19 cellular contexts compared by ENCODE assay signal in genomic region chr4:15106417-15106816, GRCh38.
A peak's percentile ranks its signal among the peaks of the same experiment; 100 is the strongest.
DNase-seq lines count a peak whose midpoint lies in the region; ATAC-seq and TF ChIP-seq lines count a peak whose summit lies in the region.
"Had no signal": no experiment of that assay in that cellular context is flagged by ENCODE, and none has a peak within 500 bp of the region (broad histone marks: within the 10 kb centered on the region; RNA-seq: fewer than 3 reads in every experiment).

No MANE protein-coding gene starts in this region.

- no peaks in the 10 kb centered on the region for H3K36me3 ChIP-seq in Caco-2 (ENCODE audit: control insufficient read depth, insufficient read depth, low read length)
- no peaks in the 10 kb centered on the region for H3K36me3 ChIP-seq in liver (ENCODE audit: control insufficient read depth in 4 of 4, insufficient read depth in 3 of 4, low read depth in 1 of 4, low read length in 3 of 4)
- no peaks in the 10 kb centered on the region for H3K36me3 ChIP-seq in mammary epithelial cell (ENCODE audit: insufficient read depth, low read length)

- CTCF ChIA-PET in Caco-2 (lab: Charles Lee) = no interaction called here
- CTCF ChIA-PET in mammary epithelial cell (lab: Charles Lee; ENCODE audit: low non-redundant PET) = no interaction called here

- H3K4me1 Mint-ChIP-seq in Caco-2 (ENCODE audit: low read depth, unreplicated experiment) = peaks cover 11% of the 10 kb centered on the region
- peaks cover 2% of the 10 kb centered on the region for H3K4me1 Mint-ChIP-seq in HFFc6 (ENCODE audit: low read depth)

- H3K27ac ChIP-seq in liver (ENCODE audit: low read depth in 1 of 2, low read length in 2 of 2) (no peak overlapping the region), mammary epithelial cell (ENCODE audit: insufficient read depth, low read depth, low read length) (no peak overlapping the region)
- H3K27ac ChIP-seq: C4-2B had no signal

- TF ChIP-seq CTCF in Caco-2 (IDR thresholded peaks at IDR 0.05; ENCODE audit: insufficient read depth in 1 of 2, low read depth in 1 of 2, low read length in 1 of 2, severe bottlenecking in 1 of 2, unreplicated experiment in 1 of 2) = no peak
- TF ChIP-seq CTCF in fibroblast of mammary gland (conservative IDR thresholded peaks at IDR 0.05; ENCODE audit: control insufficient read depth, insufficient read depth, low read depth, low read length) = no peak
- no peak for TF ChIP-seq CTCF in liver (IDR thresholded peaks at IDR 0.05; ENCODE audit: low read depth, low read length, missing input control)
- TF ChIP-seq CTCF in mammary epithelial cell (conservative IDR thresholded peaks at IDR 0.05 in 1 of 2, IDR thresholded peaks at IDR 0.05 in 1 of 2; ENCODE audit: extremely low read depth in 1 of 2, insufficient read depth in 1 of 2, low read depth in 1 of 2, low read length in 2 of 2) = no peak
- no peak for TF ChIP-seq CTCF in HFFc6 (IDR thresholded peaks at IDR 0.05)

- H3K27me3 ChIP-seq in Caco-2 (replicated peaks; ENCODE audit: control insufficient read depth, insufficient read depth, low read length) (no peaks in the 10 kb centered on the region), liver (ENCODE audit: control insufficient read depth in 4 of 4, insufficient read depth in 4 of 4, low read length in 3 of 4) (no peaks in the 10 kb centered on the region), mammary epithelial cell (ENCODE audit: insufficient read depth, low read length) (no peaks in the 10 kb centered on the region)

- WGBS in liver = 56% methylated on average over 5 of the region's 5 CpGs
- 72% methylated on average over 5 of the region's 5 CpGs for WGBS in mammary epithelial cell (ENCODE audit: low coverage, missing lambda C conversion rate)

- intact Hi-C loops in Caco-2 (cut with micrococcal nuclease; ENCODE audit: unreplicated experiment) (no loop called here), mammary epithelial cell (cut with micrococcal nuclease) (no loop called here)

- TF ChIP-seq RAD21 in liver (IDR thresholded peaks at IDR 0.05) = no peak

- H3K9me3 Mint-ChIP-seq in Caco-2 (ENCODE audit: unreplicated experiment) (no peaks in the 10 kb centered on the region), HFFc6 (no peaks in the 10 kb centered on the region)

- dilution Hi-C loops in mammary epithelial cell (cut with HindIII; ENCODE audit: low sequenced_read_pairs) = no loop called here

- H3K27me3 Mint-ChIP-seq in Caco-2 (ENCODE audit: insufficient read depth, unreplicated experiment) (no peaks in the 10 kb centered on the region), HFFc6 (ENCODE audit: insufficient read depth) (no peaks in the 10 kb centered on the region; the same call in 1 of the 2 replicates)

- H3K9ac ChIP-seq in liver (ENCODE audit: low read depth in 1 of 2, low read length in 2 of 2) = no peak overlapping the region
- H3K9ac ChIP-seq in mammary epithelial cell (ENCODE audit: insufficient read depth, low read length) = no peak overlapping the region

- DNase-seq in Caco-2 = peak; percentile 6 to 41
- DNase-seq in M059J (ENCODE audit: low read depth) = peak; percentile 21
- peak; percentile 40 for DNase-seq in fibroblast of mammary gland (ENCODE audit: low read depth)
- DNase-seq in mammary epithelial cell = no peak
- no peak for DNase-seq in HFFc6
- DNase-seq in NCI-H2107 (lab: John Stamatoyannopoulos, UW) = no peak
- DNase-seq: COR-L47, DMS79, GDM1, GOT3, Kasumi-1, MV-4-11, NCI-H1417 treated with DMSO at 0.1 percent for 48 hours, NCI-H2029, NCI-H524, SIG-M5 had no signal

- H3K79me2 ChIP-seq in mammary epithelial cell (ENCODE audit: insufficient read depth, low read length) = no peaks in the 10 kb centered on the region

- POLR2A ChIA-PET in Caco-2 (lab: Charles Lee) = no interaction called here

- ATAC-seq in HG03097 (IDR thresholded peaks at IDR 0.05; ENCODE audit: low FRiP score, unreplicated experiment) = no peak

- H3K4me1 ChIP-seq in Caco-2 (peaks cover 19% of the 10 kb centered on the region), liver (ENCODE audit: control insufficient read depth in 4 of 4, insufficient read depth in 4 of 4, low read length in 3 of 4) (peaks cover 0 to 14% (median 3%) of the 10 kb centered on the region in 4 donors), mammary epithelial cell (ENCODE audit: insufficient read depth, low read length) (no peaks in the 10 kb centered on the region)

- no peak overlapping the region for H3K27ac Mint-ChIP-seq in Caco-2 (ENCODE audit: unreplicated experiment)
- no peak overlapping the region for H3K27ac Mint-ChIP-seq in HFFc6

- H3K36me3 Mint-ChIP-seq in Caco-2 (ENCODE audit: insufficient read depth, unreplicated experiment) (no peaks in the 10 kb centered on the region), HFFc6 (ENCODE audit: low read depth) (no peaks in the 10 kb centered on the region)

- H3K4me3 Mint-ChIP-seq in Caco-2 (ENCODE audit: unreplicated experiment) = no peak overlapping the region
- H3K4me3 Mint-ChIP-seq in HFFc6 = no peak overlapping the region

- H2AFZ ChIP-seq in mammary epithelial cell (ENCODE audit: low read depth, low read length) = no peak overlapping the region

- H3K4me3 ChIP-seq in Caco-2 (ENCODE audit: low read depth, low read length) (no peak overlapping the region), fibroblast of mammary gland (ENCODE audit: control insufficient read depth, low read depth, low read length) (no peak overlapping the region), liver (ENCODE audit: low read depth in 1 of 3, low read length in 3 of 3) (no peak overlapping the region), mammary epithelial cell (replicated peaks in 1 of 3; ENCODE audit: insufficient read depth in 1 of 3, low read depth in 2 of 3, low read length in 3 of 3) (no peak overlapping the region)

- H3K9me3 ChIP-seq in Caco-2 = no peaks in the 10 kb centered on the region
- no peaks in the 10 kb centered on the region for H3K9me3 ChIP-seq in liver (ENCODE audit: control insufficient read depth in 4 of 4, low read length in 3 of 4)
- H3K9me3 ChIP-seq in mammary epithelial cell (replicated peaks; ENCODE audit: insufficient read depth, low read length) = no peaks in the 10 kb centered on the region

- no peak overlapping the region for H3K4me2 ChIP-seq in mammary epithelial cell (ENCODE audit: insufficient read depth, low read depth, low read length)

- BruUV-seq in Caco-2 (replicated peaks; lab: Mats Ljungman, UMichigan) = no TSS peak
- no TSS peak for BruUV-seq in mammary epithelial cell (replicated peaks; lab: Mats Ljungman, UMichigan)

- no peaks in the 10 kb centered on the region for H4K20me1 ChIP-seq in mammary epithelial cell (ENCODE audit: insufficient read depth, low read length)

- in situ Hi-C loops in mammary epithelial cell (cut with MboI; ENCODE audit: low sequenced_read_pairs in 2 of 2) = no loop called here

TF ChIP-seq in liver, 16 proteins besides CTCF, POLR2A, EP300 and RAD21:
- TF ChIP-seq REST (IDR thresholded peaks at IDR 0.05) (no peak), HNF4G (IDR thresholded peaks at IDR 0.05) (peak; percentile 21), RXRA (IDR thresholded peaks at IDR 0.05) (peak; percentile 49 to 81), ATF3 (IDR thresholded peaks at IDR 0.05) (peak; percentile 40), SP1 (IDR thresholded peaks at IDR 0.05) (peak; percentile 52), EGR1 (IDR thresholded peaks at IDR 0.05; ENCODE audit: low read depth in 2 of 2) (no peak), JUND (IDR thresholded peaks at IDR 0.05) (peak in 1 of 2 donors; percentile 34), HNF4A (conservative IDR thresholded peaks at IDR 0.05) (peak; percentile 53 to 64), NR2F2 (IDR thresholded peaks at IDR 0.05) (no peak)
TF ChIP-seq in liver: peak in this region for 6.

Comparison
In these comparisons a context has a peak if more than half of its experiments do, and no peak if none do; other contexts are left out.
1. DNase-seq: peak in Caco-2 (2 of 2), M059J (single experiment) and fibroblast of mammary gland (single experiment); none in mammary epithelial cell (single experiment), HFFc6 (single experiment) and NCI-H2107 (single experiment).